18 cellular contexts compared by ENCODE assay signal in genomic region chr22:46437990-46438389, GRCh38.
DNase-seq lines count a peak whose midpoint lies in the region; ATAC-seq and TF ChIP-seq lines count a peak whose summit lies in the region.
"Had no signal": no experiment of that assay in that cellular context is flagged by ENCODE, and none has a peak within 500 bp of the region (broad histone marks: within the 10 kb centered on the region; RNA-seq: fewer than 3 reads in every experiment).

No MANE protein-coding gene starts in this region.

- TF ChIP-seq POLR2A in IMR-90 (IDR thresholded peaks at IDR 0.05; ENCODE audit: low read depth, low read length) = no peak

- no peaks in the 10 kb centered on the region for H3K27me3 Mint-ChIP-seq in WTC11 (ENCODE audit: low read depth)
- peaks cover 4% of the 10 kb centered on the region for H3K27me3 Mint-ChIP-seq in nephron progenitor cell (ENCODE audit: low read depth, poor library complexity)
- no peaks in the 10 kb centered on the region for H3K27me3 Mint-ChIP-seq in activated T-cell treated with anti-CD3 and anti-CD28 coated beads, Interleukin-2, amount 50 U/mL, for 72 hours (ENCODE audit: low read depth)

- H3K4me1 Mint-ChIP-seq in WTC11 (peaks cover 7% of the 10 kb centered on the region; the same call in 1 of the 2 replicates), nephron progenitor cell (peaks cover 19% of the 10 kb centered on the region)
- H3K4me1 Mint-ChIP-seq in activated T-cell treated with anti-CD3 and anti-CD28 coated beads, Interleukin-2, amount 50 U/mL, for 72 hours (ENCODE audit: low read depth) = peaks cover 10% of the 10 kb centered on the region

- ATAC-seq in IMR-90 (ENCODE audit: low read depth) (no peak), WTC11 (no peak), HG02970 (IDR thresholded peaks at IDR 0.05; ENCODE audit: low FRiP score, unreplicated experiment) (no peak)
- no peak for ATAC-seq in activated T-cell treated with anti-CD3 and anti-CD28 coated beads, Interleukin-2, amount 50 U/mL, for 72 hours (replicated peaks in 1 of 2)
- ATAC-seq: HepG2, PC-3 had no signal

- H2BK20ac ChIP-seq in IMR-90 (ENCODE audit: low read depth, low read length) = no peak overlapping the region

- no peak overlapping the region for H3K18ac ChIP-seq in IMR-90 (ENCODE audit: low read depth, low read length)

- in situ Hi-C loops in IMR-90 (cut with MboI; ENCODE audit: low sequenced_read_pairs) = no loop called here

- TF ChIP-seq CTCF in IMR-90 (conservative IDR thresholded peaks at IDR 0.05; ENCODE audit: low read depth, low read length) (no peak), WTC11 (IDR thresholded peaks at IDR 0.05) (no peak), nephron progenitor cell (IDR thresholded peaks at IDR 0.05) (no peak)

- no peak overlapping the region for H2BK15ac ChIP-seq in IMR-90 (ENCODE audit: low read depth, low read length)

- no peak overlapping the region for H4K5ac ChIP-seq in IMR-90 (ENCODE audit: low read depth, low read length)

- DNase-seq in IMR-90 (no peak), WTC11 (ENCODE audit: low spot score) (no peak), nephron progenitor cell (no peak), D341Med (ENCODE audit: low spot score) (no peak), DMS53 (lab: John Stamatoyannopoulos, UW) (no peak)
- DNase-seq in activated T-cell treated with anti-CD3 and anti-CD28 coated beads, Interleukin-2, amount 50 U/mL, for 72 hours = no peak
- DNase-seq: ACHN; AML-193; CD4-positive, CD25-positive, alpha-beta regulatory T cell; GM23248; NCI-H1694; NCI-H446; NCI-H69; PC-3; SJCRH30 had no signal

- no peaks in the 10 kb centered on the region for H3K9me3 ChIP-seq in IMR-90 (ENCODE audit: control insufficient read depth, insufficient read depth, low read length)
- H3K9me3 ChIP-seq: SJCRH30 had no signal

- H3K27ac ChIP-seq in IMR-90 (ENCODE audit: insufficient read depth, low read length) = no peak overlapping the region
- H3K27ac ChIP-seq: GM23248, KMS-11, SJCRH30 had no signal

- H3K36me3 Mint-ChIP-seq in WTC11 (peaks cover 5% of the 10 kb centered on the region), nephron progenitor cell (ENCODE audit: low read depth) (peaks cover 4% of the 10 kb centered on the region)
- no peaks in the 10 kb centered on the region for H3K36me3 Mint-ChIP-seq in activated T-cell treated with anti-CD3 and anti-CD28 coated beads, Interleukin-2, amount 50 U/mL, for 72 hours (ENCODE audit: insufficient read depth in 2 of 2)
- H3K36me3 Mint-ChIP-seq: CD4-positive, CD25-positive, alpha-beta regulatory T cell had no signal

- H3K4me2 ChIP-seq in IMR-90 (ENCODE audit: low read depth, low read length) = no peak overlapping the region
- H3K4me2 ChIP-seq: KMS-11 had no signal

- H3K14ac ChIP-seq in IMR-90 (replicated peaks; ENCODE audit: low read depth, low read length) = no peak overlapping the region

- H3K9me3 Mint-ChIP-seq in WTC11 = no peaks in the 10 kb centered on the region
- H3K9me3 Mint-ChIP-seq in nephron progenitor cell = no peaks in the 10 kb centered on the region
- no peaks in the 10 kb centered on the region for H3K9me3 Mint-ChIP-seq in activated T-cell treated with anti-CD3 and anti-CD28 coated beads, Interleukin-2, amount 50 U/mL, for 72 hours

- H4K91ac ChIP-seq in IMR-90 (ENCODE audit: insufficient read depth, low read depth, low read length) = no peak overlapping the region

- intact Hi-C loops in IMR-90 (cut with micrococcal nuclease) = no loop called here

- TF ChIP-seq RAD21 in IMR-90 (IDR thresholded peaks at IDR 0.05; ENCODE audit: low read length) = no peak

- H3K36me3 ChIP-seq in IMR-90 (ENCODE audit: control insufficient read depth, insufficient read depth, low read length) = no peaks in the 10 kb centered on the region
- H3K36me3 ChIP-seq: SJCRH30 had no signal

- H2AK5ac ChIP-seq in IMR-90 (ENCODE audit: low read depth, low read length) = no peak overlapping the region

- no peak overlapping the region for H4K8ac ChIP-seq in IMR-90 (ENCODE audit: low read depth in 2 of 2, low read length in 2 of 2)

- no peak overlapping the region for H3K4ac ChIP-seq in IMR-90 (ENCODE audit: low read depth, low read length)

- no peak overlapping the region for H3K23ac ChIP-seq in IMR-90 (ENCODE audit: low read depth, low read length)

- no peak overlapping the region for H3K4me3 ChIP-seq in IMR-90 (ENCODE audit: insufficient read depth, low read depth, low read length)
- H3K4me3 ChIP-seq: GM23248, SJCRH30 had no signal

- H2BK5ac ChIP-seq in IMR-90 (ENCODE audit: low read depth, low read length, poor library complexity, severe bottlenecking) = no peak overlapping the region

- WGBS in IMR-90 (ENCODE audit: extremely low coverage in 2 of 2, insufficient read length in 1 of 2), 2 experiments = 30% methylated on average over 3 of the region's 14 CpGs; no CpG with 5 or more reads in 1 of the 2 experiments

- no peaks in the 10 kb centered on the region for H4K20me1 ChIP-seq in IMR-90 (ENCODE audit: insufficient read depth, low read length)

- H3K9me1 ChIP-seq in IMR-90 (ENCODE audit: insufficient read depth, low read length) = no peaks in the 10 kb centered on the region

- H3K4me1 ChIP-seq in IMR-90 (ENCODE audit: control insufficient read depth, insufficient read depth, low read length) = no peaks in the 10 kb centered on the region
- H3K4me1 ChIP-seq: SJCRH30 had no signal

- no peak overlapping the region for H2AFZ ChIP-seq in IMR-90 (replicated peaks; ENCODE audit: low read length, poor library complexity)
- H2AFZ ChIP-seq: GM23248 had no signal

- peak overlapping the region; percentile 65 for H2AK9ac ChIP-seq in IMR-90 (replicated peaks; ENCODE audit: low read depth, low read length, poor library complexity)

- BruUV-seq in IMR-90 (replicated peaks; lab: Mats Ljungman, UMichigan) = no TSS peak

- no peaks in the 10 kb centered on the region for H3K79me1 ChIP-seq in IMR-90 (ENCODE audit: low read depth in 1 of 2, low read length in 2 of 2)

- H3K27ac Mint-ChIP-seq in WTC11 (peak overlapping the region; percentile 83), nephron progenitor cell (peak overlapping the region; percentile 29)
- no peak overlapping the region for H3K27ac Mint-ChIP-seq in activated T-cell treated with anti-CD3 and anti-CD28 coated beads, Interleukin-2, amount 50 U/mL, for 72 hours
- H3K27ac Mint-ChIP-seq: CD4-positive, CD25-positive, alpha-beta regulatory T cell had no signal

- H3K9ac ChIP-seq in IMR-90 (ENCODE audit: low read depth, low read length) = no peak overlapping the region
- H3K9ac ChIP-seq: GM23248, KMS-11 had no signal

- POLR2A ChIA-PET in IMR-90 (lab: Charles Lee; ENCODE audit: unreplicated experiment) = no interaction called here
- POLR2A ChIA-PET in WTC11 (lab: Charles Lee) = no interaction called here

- H3K56ac ChIP-seq in IMR-90 (ENCODE audit: extremely low read depth, insufficient read depth, low read length) = no peak overlapping the region

- H3K4me3 Mint-ChIP-seq in WTC11 (no peak overlapping the region), nephron progenitor cell (peak overlapping the region; percentile 37)
- no peak overlapping the region for H3K4me3 Mint-ChIP-seq in activated T-cell treated with anti-CD3 and anti-CD28 coated beads, Interleukin-2, amount 50 U/mL, for 72 hours
- H3K4me3 Mint-ChIP-seq: CD4-positive, CD25-positive, alpha-beta regulatory T cell had no signal

- CTCF ChIA-PET in IMR-90 (lab: Yijun Ruan, JAX) = no interaction called here
- CTCF ChIA-PET in WTC11 (lab: Charles Lee) = interaction anchor here (0.7 to 2.5 kb wide), 2 partner anchors 32 to 70 kb away, joined by 3 to 10 read pairs; no protein-coding TSS in a partner anchor

- H3K27me3 ChIP-seq in IMR-90 (ENCODE audit: control insufficient read depth, insufficient read depth, low read length) = peaks cover 23% of the 10 kb centered on the region

- H2BK120ac ChIP-seq in IMR-90 (ENCODE audit: low read depth, low read length) = no peak overlapping the region

- dilution Hi-C loops in IMR-90 (cut with HindIII; ENCODE audit: low sequenced_read_pairs, unreplicated experiment) = no loop called here

TF ChIP-seq in IMR-90, 13 proteins besides CTCF, POLR2A, EP300 and RAD21 (continues in another document):
- TF ChIP-seq NFE2L2 (IDR thresholded peaks at IDR 0.05; ENCODE audit: low read depth, low read length) (no peak), MAZ (IDR thresholded peaks at IDR 0.05; ENCODE audit: borderline replicate concordance, low read depth, low read length) (no peak), CEBPB (IDR thresholded peaks at IDR 0.05; ENCODE audit: low read depth, low read length) (no peak), ELK1 (IDR thresholded peaks at IDR 0.05; ENCODE audit: borderline replicate concordance, low read depth, low read length) (no peak), SMC3 (IDR thresholded peaks at IDR 0.05; ENCODE audit: low read depth, low read length) (no peak), CHD1 (IDR thresholded peaks at IDR 0.05; ENCODE audit: low read depth, low read length) (no peak), RFX5 (IDR thresholded peaks at IDR 0.05; ENCODE audit: low read depth, low read length) (no peak)

TF ChIP-seq in WTC11, 78 proteins besides CTCF, POLR2A, EP300 and RAD21 (continues in another document):
- no peak for TF ChIP-seq OVOL2 (CRISPR knock-in tag; IDR thresholded peaks at IDR 0.05; ENCODE audit: borderline replicate concordance)
- no peak for TF ChIP-seq IRF1 (CRISPR knock-in tag; IDR thresholded peaks at IDR 0.05)
- no peak for TF ChIP-seq FOXK1 (CRISPR knock-in tag; IDR thresholded peaks at IDR 0.05)
